In the genomic region with DNA sequence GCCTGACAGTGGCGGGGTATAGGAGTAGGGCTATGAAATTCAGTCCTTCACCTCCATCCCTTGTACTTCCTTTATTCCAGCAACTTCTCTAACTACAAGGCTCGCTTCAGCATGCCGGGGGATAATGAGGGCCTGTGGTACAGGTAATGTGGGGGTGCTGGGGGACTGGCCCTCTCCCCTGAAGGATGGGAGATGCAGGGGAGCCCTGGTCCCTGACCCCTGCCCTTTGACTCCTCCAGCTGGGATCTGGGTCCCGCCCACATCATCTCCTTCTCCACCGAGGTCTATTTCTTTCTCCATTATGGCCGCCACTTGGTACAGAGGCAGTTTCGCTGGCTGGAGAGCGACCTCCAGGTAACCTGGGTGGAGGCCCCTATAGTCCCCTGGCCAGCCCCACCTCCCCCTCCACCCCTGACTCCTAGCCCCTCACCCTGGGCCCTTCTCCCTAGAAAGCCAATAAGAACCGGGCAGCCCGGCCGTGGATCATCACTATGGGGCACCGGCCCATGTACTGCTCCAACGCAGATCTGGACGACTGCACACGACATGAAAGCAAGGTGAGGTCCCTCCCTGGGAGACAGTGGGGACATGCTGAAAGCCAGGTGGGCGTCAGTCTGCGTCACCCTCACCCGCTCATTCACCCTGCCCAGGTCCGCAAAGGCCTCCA, we compare ENCODE assay signal across 1 cellular context.
TF ChIP-seq lines count a peak whose summit lies in the region.

No MANE protein-coding gene starts in this region.

TF ChIP-seq in HCT116, 20 proteins besides CTCF, POLR2A, EP300 and RAD21 (continued from another document):
- TF ChIP-seq, protein P1, sequence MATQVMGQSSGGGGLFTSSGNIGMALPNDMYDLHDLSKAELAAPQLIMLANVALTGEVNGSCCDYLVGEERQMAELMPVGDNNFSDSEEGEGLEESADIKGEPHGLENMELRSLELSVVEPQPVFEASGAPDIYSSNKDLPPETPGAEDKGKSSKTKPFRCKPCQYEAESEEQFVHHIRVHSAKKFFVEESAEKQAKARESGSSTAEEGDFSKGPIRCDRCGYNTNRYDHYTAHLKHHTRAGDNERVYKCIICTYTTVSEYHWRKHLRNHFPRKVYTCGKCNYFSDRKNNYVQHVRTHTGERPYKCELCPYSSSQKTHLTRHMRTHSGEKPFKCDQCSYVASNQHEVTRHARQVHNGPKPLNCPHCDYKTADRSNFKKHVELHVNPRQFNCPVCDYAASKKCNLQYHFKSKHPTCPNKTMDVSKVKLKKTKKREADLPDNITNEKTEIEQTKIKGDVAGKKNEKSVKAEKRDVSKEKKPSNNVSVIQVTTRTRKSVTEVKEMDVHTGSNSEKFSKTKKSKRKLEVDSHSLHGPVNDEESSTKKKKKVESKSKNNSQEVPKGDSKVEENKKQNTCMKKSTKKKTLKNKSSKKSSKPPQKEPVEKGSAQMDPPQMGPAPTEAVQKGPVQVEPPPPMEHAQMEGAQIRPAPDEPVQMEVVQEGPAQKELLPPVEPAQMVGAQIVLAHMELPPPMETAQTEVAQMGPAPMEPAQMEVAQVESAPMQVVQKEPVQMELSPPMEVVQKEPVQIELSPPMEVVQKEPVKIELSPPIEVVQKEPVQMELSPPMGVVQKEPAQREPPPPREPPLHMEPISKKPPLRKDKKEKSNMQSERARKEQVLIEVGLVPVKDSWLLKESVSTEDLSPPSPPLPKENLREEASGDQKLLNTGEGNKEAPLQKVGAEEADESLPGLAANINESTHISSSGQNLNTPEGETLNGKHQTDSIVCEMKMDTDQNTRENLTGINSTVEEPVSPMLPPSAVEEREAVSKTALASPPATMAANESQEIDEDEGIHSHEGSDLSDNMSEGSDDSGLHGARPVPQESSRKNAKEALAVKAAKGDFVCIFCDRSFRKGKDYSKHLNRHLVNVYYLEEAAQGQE (IDR thresholded peaks at IDR 0.05; ENCODE audit: low read depth) = no peak
- no peak for TF ChIP-seq SRF (IDR thresholded peaks at IDR 0.05; ENCODE audit: low read depth)
- no peak for TF ChIP-seq ZNF274 (IDR thresholded peaks at IDR 0.05; ENCODE audit: low read depth, low read length)
- no peak for TF ChIP-seq EZH2phosphoT487 (IDR thresholded peaks at IDR 0.05; ENCODE audit: borderline replicate concordance)
- no peak for TF ChIP-seq FOSL1 (IDR thresholded peaks at IDR 0.05; ENCODE audit: low read depth)
- TF ChIP-seq TCF7L2 (IDR thresholded peaks at IDR 0.05; ENCODE audit: borderline replicate concordance, extremely low read depth, insufficient read depth, insufficient read length) = no peak
- TF ChIP-seq YY1 (IDR thresholded peaks at IDR 0.05; ENCODE audit: extremely low read depth, insufficient replicate concordance, low read depth, low read length) = no peak
- TF ChIP-seq EZH2 (IDR thresholded peaks at IDR 0.05) = no peak
- TF ChIP-seq SIN3A (IDR thresholded peaks at IDR 0.05; ENCODE audit: low read depth) = no peak
- TF ChIP-seq EGR1 (IDR thresholded peaks at IDR 0.05; ENCODE audit: low read depth) = no peak
- no peak for TF ChIP-seq ZFX (IDR thresholded peaks at IDR 0.05)
- no peak for TF ChIP-seq MAX (IDR thresholded peaks at IDR 0.05)
- no peak for TF ChIP-seq ZBTB33 (IDR thresholded peaks at IDR 0.05; ENCODE audit: extremely low read depth, insufficient replicate concordance, low read length)
- no peak for TF ChIP-seq ELF1 (IDR thresholded peaks at IDR 0.05; ENCODE audit: borderline replicate concordance, low read depth)
- no peak for TF ChIP-seq CBX3 (IDR thresholded peaks at IDR 0.05; ENCODE audit: low read depth)
- no peak for TF ChIP-seq CEBPB (IDR thresholded peaks at IDR 0.05; ENCODE audit: low read depth)
- TF ChIP-seq POLR2AphosphoS5 (IDR thresholded peaks at IDR 0.05; ENCODE audit: low read depth, low read length) = no peak
- TF ChIP-seq JUND (IDR thresholded peaks at IDR 0.05) = no peak
